ENCODE assay signal across 1 cellular context in the genomic region with DNA sequence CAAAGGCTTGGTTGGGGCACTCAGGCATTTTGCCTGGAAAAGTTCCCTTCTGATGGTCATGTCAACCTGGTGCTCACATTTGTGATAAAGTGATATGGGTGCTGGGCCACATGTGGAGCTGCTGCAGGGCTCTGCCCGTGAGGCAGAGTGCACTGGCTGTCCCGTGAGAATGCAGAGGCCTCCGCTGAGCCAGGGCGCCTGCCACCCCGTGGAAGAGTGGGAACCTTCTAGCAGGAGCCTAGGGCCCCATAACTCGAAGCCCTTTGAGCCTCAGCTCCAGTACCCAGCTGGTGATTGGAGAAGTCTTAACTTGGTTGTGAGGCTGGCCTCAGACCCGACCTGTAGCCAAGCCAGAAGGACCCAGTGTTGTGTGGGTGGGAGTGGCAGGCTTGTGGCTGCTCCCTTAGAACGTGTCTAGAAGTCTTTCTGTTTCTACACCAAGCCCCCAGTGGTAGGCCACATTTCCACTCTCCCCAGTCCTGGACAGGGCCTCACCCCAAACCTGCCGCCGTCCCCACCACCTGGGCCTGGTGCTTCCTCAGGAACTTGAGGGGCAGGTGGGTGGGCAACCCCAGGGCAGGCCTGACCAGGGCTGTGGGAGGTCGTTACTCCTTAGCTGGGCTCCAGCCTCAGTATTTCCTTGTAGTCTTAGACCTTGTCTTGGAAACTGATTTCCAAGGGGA.
TF ChIP-seq lines count a peak whose summit lies in the region.

No MANE protein-coding gene starts in this region.

TF ChIP-seq in HCT116, 20 proteins besides CTCF, POLR2A, EP300 and RAD21 (continued from another document):
- no peak for TF ChIP-seq TCF7L2 (IDR thresholded peaks at IDR 0.05; ENCODE audit: borderline replicate concordance, extremely low read depth, insufficient read depth, insufficient read length)
- TF ChIP-seq POLR2AphosphoS5 (IDR thresholded peaks at IDR 0.05; ENCODE audit: low read depth, low read length) = peak; percentile 13; the same call in 1 of the 2 replicates
